Comparison of ENCODE assay signal across 1 cellular context in the genomic region with DNA sequence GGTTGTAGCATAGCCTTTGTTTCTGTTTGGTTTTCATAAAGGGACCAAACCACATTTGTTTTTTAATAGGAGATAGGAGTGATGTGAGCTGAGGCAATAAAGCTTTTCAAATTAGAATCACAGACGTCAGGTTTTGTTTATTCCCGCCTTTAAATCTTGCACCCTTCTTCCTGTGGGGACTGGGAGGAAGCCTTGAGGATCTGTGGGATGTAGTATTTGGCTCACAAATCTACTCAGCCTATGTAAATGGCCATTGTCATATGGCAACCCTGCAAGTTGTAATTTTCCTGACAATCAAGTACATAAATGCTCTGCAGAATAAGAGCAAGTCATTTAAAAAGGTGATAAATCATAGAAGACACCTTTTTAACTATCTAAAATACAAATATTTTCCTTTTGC.
TF ChIP-seq lines count a peak whose summit lies in the region.

No MANE protein-coding gene starts in this region.

TF ChIP-seq in H1, 55 proteins besides CTCF, POLR2A, EP300 and RAD21 (continued from another document):
- TF ChIP-seq, protein P1, sequence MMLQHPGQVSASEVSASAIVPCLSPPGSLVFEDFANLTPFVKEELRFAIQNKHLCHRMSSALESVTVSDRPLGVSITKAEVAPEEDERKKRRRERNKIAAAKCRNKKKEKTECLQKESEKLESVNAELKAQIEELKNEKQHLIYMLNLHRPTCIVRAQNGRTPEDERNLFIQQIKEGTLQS (IDR thresholded peaks at IDR 0.05; ENCODE audit: insufficient read depth, low read depth, low read length), result no peak
